ENCODE assay signal across 22 cellular contexts in the genomic region with DNA sequence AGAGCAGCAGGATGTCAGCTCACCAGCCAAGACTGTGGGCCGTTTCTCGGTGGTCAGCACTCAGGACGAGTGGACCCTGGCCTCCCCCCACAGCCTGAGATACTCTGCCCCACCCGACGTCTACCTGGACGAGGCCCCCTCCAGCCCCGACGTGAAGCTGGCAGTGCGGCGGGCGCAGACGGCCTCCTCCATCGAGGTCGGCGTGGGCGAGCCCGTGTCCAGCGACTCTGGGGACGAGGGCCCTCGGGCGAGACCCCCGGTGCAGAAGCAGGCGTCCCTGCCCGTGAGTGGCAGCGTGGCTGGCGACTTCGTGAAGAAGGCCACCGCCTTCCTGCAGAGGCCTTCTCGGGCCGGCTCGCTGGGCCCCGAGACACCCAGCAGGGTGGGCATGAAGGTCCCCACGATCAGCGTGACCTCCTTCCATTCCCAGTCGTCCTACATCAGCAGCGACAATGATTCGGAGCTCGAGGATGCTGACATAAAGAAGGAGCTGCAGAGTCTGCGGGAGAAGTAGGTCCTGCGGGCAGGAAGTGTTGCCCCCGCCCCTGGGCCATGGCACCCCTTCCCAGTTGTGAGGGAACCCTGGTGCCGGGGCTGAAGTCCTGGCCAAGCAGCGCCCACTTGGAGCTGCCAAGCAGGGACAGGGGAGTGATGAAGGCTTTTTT.
A peak's percentile ranks its signal among the peaks of the same experiment; 100 is the strongest.
DNase-seq lines count a peak whose midpoint lies in the region; FAIRE-seq and TF ChIP-seq lines count a peak whose summit lies in the region.
"Had no signal": no experiment of that assay in that cellular context is flagged by ENCODE, and none has a peak within 500 bp of the region (broad histone marks: within the 10 kb centered on the region; RNA-seq: fewer than 3 reads in every experiment).

No MANE protein-coding gene starts in this region.

- peak overlapping the region; percentile 99 for H3K27ac ChIP-seq in DOHH2 (ENCODE audit: low read depth, low read length)

- no peak overlapping the region for H3K27ac Mint-ChIP-seq in osteocyte (ENCODE audit: unreplicated experiment)
- no peak overlapping the region for H3K27ac Mint-ChIP-seq in nephron progenitor cell
- H3K27ac Mint-ChIP-seq: CD8-positive, alpha-beta T cell; GM23338 had no signal

- H3K4me1 ChIP-seq in DOHH2 (ENCODE audit: control insufficient read depth, low read length), result peaks cover 100% of the 10 kb centered on the region

- peak overlapping the region; percentile 82; the same call in 1 of the 2 replicates for H3K4me2 ChIP-seq in DOHH2 (ENCODE audit: low read length)
- H3K4me2 ChIP-seq: GM23338 had no signal

- H3K36me3 Mint-ChIP-seq in osteocyte (ENCODE audit: unreplicated experiment), result no peaks in the 10 kb centered on the region
- H3K36me3 Mint-ChIP-seq in nephron progenitor cell (ENCODE audit: low read depth), result no peaks in the 10 kb centered on the region
- H3K36me3 Mint-ChIP-seq: CD8-positive, alpha-beta T cell had no signal

- no peaks in the 10 kb centered on the region for H3K9me3 ChIP-seq in DOHH2 (ENCODE audit: control insufficient read depth, insufficient read depth, low read length)

- no peaks in the 10 kb centered on the region for H3K4me1 Mint-ChIP-seq in osteocyte (ENCODE audit: unreplicated experiment)
- H3K4me1 Mint-ChIP-seq in nephron progenitor cell, result peaks cover 26% of the 10 kb centered on the region

- H3K9me3 Mint-ChIP-seq in osteocyte (ENCODE audit: unreplicated experiment), result no peaks in the 10 kb centered on the region
- H3K9me3 Mint-ChIP-seq in nephron progenitor cell, result no peaks in the 10 kb centered on the region
- H3K9me3 Mint-ChIP-seq: CD8-positive, alpha-beta T cell; GM23338 had no signal

- H3K36me3 ChIP-seq in DOHH2 (ENCODE audit: control insufficient read depth, low read length) (peaks cover 65% of the 10 kb centered on the region), H7 (replicated peaks; ENCODE audit: control insufficient read depth, insufficient read depth, low read length) (no peaks in the 10 kb centered on the region)

- TF ChIP-seq CTCF in DOHH2 (IDR thresholded peaks at IDR 0.05; ENCODE audit: low read depth, low read length, poor library complexity, severe bottlenecking) (no peak), osteocyte (IDR thresholded peaks at IDR 0.05) (no peak), nephron progenitor cell (IDR thresholded peaks at IDR 0.05) (no peak)

- no peak for FAIRE-seq in HTR-8/SVneo (lab: Jason Lieb, UNC)
- FAIRE-seq: GM12878, RCC 7860 had no signal

- DNase-seq in H7 (peak; percentile 51), islet precursor cell (peak; percentile 49), osteocyte (ENCODE audit: extremely low spot score, unreplicated experiment) (peak; percentile 84), HTR-8/SVneo (ENCODE audit: insufficient read length, low spot score) (no peak), nephron progenitor cell (no peak), DMS 273 treated with DMSO at 0.1 percent for 48 hours (lab: John Stamatoyannopoulos, UW) (no peak)
- DNase-seq: ACHN; C1 segment of cervical spinal cord; CD8-positive, alpha-beta T cell; HCEC 1CT; Karpas-422; MV-4-11; NCI-H1105 treated with DMSO at 0.1 percent for 48 hours; NCI-H2029 treated with DMSO at 0.1 percent for 48 hours; NCI-H226; NCI-H524; NCI-H774; NK-92 treated with Interleukin-12 subunit alpha and Interleukin-12 subunit beta, amount 100 ng/mL, for 24 hours had no signal

- no peak overlapping the region for H3K4me3 ChIP-seq in DOHH2 (ENCODE audit: low read length)
- H3K4me3 ChIP-seq in H7 (ENCODE audit: insufficient read depth, low read depth, low read length), result no peak overlapping the region
- H3K4me3 ChIP-seq: GM12878, GM23338 had no signal

- H3K79me2 ChIP-seq in DOHH2 (ENCODE audit: control insufficient read depth, low read length), result peaks cover 29% of the 10 kb centered on the region

- H3K4me3 Mint-ChIP-seq in osteocyte (ENCODE audit: unreplicated experiment), result no peak overlapping the region
- H3K4me3 Mint-ChIP-seq in nephron progenitor cell, result no peak overlapping the region
- H3K4me3 Mint-ChIP-seq: CD8-positive, alpha-beta T cell; GM23338 had no signal

- H3F3A ChIP-seq in DOHH2 (ENCODE audit: control insufficient read depth, insufficient read depth), result peaks cover 36% of the 10 kb centered on the region

- no peaks in the 10 kb centered on the region for H4K20me1 ChIP-seq in DOHH2 (ENCODE audit: control insufficient read depth, insufficient read depth, low read depth, low read length)

- H3K27me3 Mint-ChIP-seq in osteocyte (ENCODE audit: unreplicated experiment), result peaks cover 6% of the 10 kb centered on the region
- no peaks in the 10 kb centered on the region for H3K27me3 Mint-ChIP-seq in nephron progenitor cell (ENCODE audit: low read depth, poor library complexity)

- no peaks in the 10 kb centered on the region for H3K9me2 ChIP-seq in DOHH2 (replicated peaks; ENCODE audit: control insufficient read depth, low read length)

- H3K27me3 ChIP-seq in DOHH2 (ENCODE audit: control insufficient read depth, low read length) (no peaks in the 10 kb centered on the region), H7 (ENCODE audit: control insufficient read depth, insufficient read depth, low read length) (no peaks in the 10 kb centered on the region)

Comparison
In these comparisons a context has a peak if more than half of its experiments do, and no peak if none do; other contexts are left out.
1. DNase-seq: peak in H7 (single experiment), islet precursor cell (single experiment) and osteocyte (single experiment); none in HTR-8/SVneo (single experiment), nephron progenitor cell (single experiment) and DMS 273 treated with DMSO at 0.1 percent for 48 hours (single experiment).